ENCODE assay signal across 17 cellular contexts in the genomic region with DNA sequence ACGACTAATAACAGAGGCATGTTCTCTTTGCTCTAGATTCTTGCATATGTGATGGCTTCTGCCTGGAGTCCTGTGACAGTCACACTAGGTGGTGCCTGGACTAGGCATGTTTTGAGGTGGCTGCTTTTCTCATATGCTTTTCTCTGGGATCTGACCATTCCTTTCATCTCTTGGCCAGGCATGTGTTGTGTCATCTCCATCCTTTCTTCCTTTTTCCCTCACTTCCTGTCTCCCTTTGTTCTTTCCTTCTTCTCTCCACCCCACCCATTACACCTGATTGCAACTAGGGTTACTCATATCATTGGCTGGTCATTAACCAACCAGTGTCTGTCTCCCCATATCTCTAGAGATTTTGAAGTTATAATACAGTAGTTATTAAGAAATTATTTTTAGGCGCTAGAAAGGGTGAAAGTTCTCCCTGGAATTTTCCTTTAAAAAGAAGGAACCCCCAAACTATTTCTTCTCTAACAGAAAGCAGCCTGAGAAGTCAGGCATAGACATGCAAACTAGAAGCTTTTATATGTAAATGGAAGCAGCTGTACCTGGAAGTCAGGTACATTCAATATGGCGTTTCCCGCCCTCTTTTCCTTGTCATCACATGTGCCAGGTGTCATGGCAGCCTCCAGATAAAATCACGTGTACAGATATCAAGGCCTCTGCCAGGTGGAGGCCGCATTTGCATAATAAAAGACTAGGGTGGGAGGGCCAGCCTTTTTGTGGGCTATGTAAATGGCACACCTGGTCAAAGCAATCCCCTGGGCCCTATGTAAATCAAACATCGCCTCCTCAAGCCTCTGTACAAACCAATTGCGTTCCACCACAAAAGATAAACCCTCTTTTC.
DNase-seq lines count a peak whose midpoint lies in the region; ATAC-seq and TF ChIP-seq lines count a peak whose summit lies in the region.
"Had no signal": no experiment of that assay in that cellular context is flagged by ENCODE, and none has a peak within 500 bp of the region (broad histone marks: within the 10 kb centered on the region; RNA-seq: fewer than 3 reads in every experiment).

No MANE protein-coding gene starts in this region.

- WGBS in mammary epithelial cell (ENCODE audit: low coverage, missing lambda C conversion rate), result 94% methylated on average over 8 of the region's 8 CpGs
- WGBS in endodermal cell (ENCODE audit: insufficient coverage in 1 of 2, insufficient read length in 1 of 2), 2 experiments, result 86 to 88% methylated on average over 5 to 7 of the region's 8 CpGs
- 77 to 84% methylated on average over 8 of the region's 8 CpGs for WGBS in heart right ventricle, 2 donors

- H3K4me1 ChIP-seq in mammary epithelial cell (ENCODE audit: insufficient read depth, low read length), result no peaks in the 10 kb centered on the region
- H3K4me1 ChIP-seq in endodermal cell (ENCODE audit: control insufficient read depth, insufficient read depth, low read length), result peaks cover 21% of the 10 kb centered on the region
- no peaks in the 10 kb centered on the region for H3K4me1 ChIP-seq in heart right ventricle
- no peaks in the 10 kb centered on the region for H3K4me1 ChIP-seq in upper lobe of right lung

- BruUV-seq in MCF 10A (replicated peaks; lab: Mats Ljungman, UMichigan), result no TSS peak
- BruUV-seq in mammary epithelial cell (replicated peaks; lab: Mats Ljungman, UMichigan), result no TSS peak

- H3K4me1 Mint-ChIP-seq in MCF 10A (ENCODE audit: insufficient read depth, unreplicated experiment), result no peaks in the 10 kb centered on the region
- peaks cover 23% of the 10 kb centered on the region for H3K4me1 Mint-ChIP-seq in endodermal cell
- H3K4me1 Mint-ChIP-seq: CD4-positive, CD25-positive, alpha-beta regulatory T cell; T-helper 17 cell had no signal

- dilution Hi-C loops in mammary epithelial cell (cut with HindIII; ENCODE audit: low sequenced_read_pairs), result no loop called here

- H3K36me3 Mint-ChIP-seq in MCF 10A (ENCODE audit: insufficient read depth, unreplicated experiment), result no peaks in the 10 kb centered on the region
- no peaks in the 10 kb centered on the region for H3K36me3 Mint-ChIP-seq in endodermal cell (ENCODE audit: low read depth)
- H3K36me3 Mint-ChIP-seq: CD4-positive, CD25-positive, alpha-beta regulatory T cell had no signal

- no peak overlapping the region for H3K4me3 Mint-ChIP-seq in MCF 10A (ENCODE audit: unreplicated experiment)
- no peak overlapping the region for H3K4me3 Mint-ChIP-seq in endodermal cell
- H3K4me3 Mint-ChIP-seq: CD4-positive, CD25-positive, alpha-beta regulatory T cell; T-helper 17 cell had no signal

- POLR2A ChIA-PET in MCF 10A (lab: Yijun Ruan, JAX), result no interaction called here

- peak overlapping the region; percentile 2 for H3K27ac Mint-ChIP-seq in MCF 10A (ENCODE audit: low read depth, unreplicated experiment)
- no peak overlapping the region for H3K27ac Mint-ChIP-seq in endodermal cell
- H3K27ac Mint-ChIP-seq: CD4-positive, CD25-positive, alpha-beta regulatory T cell; T-helper 17 cell had no signal

- no peak for DNase-seq in MCF 10A (ENCODE audit: unreplicated experiment)
- DNase-seq in mammary epithelial cell, result no peak
- peak; percentile 6 for DNase-seq in NCI-H2171 (lab: John Stamatoyannopoulos, UW)
- DNase-seq in endodermal cell, result peak; percentile 75
- DNase-seq in activated CD4-positive, CD25-positive, alpha-beta regulatory T cell (lab: John Stamatoyannopoulos, UW), result no peak
- no peak for DNase-seq in AG20443 (ENCODE audit: low spot score)
- no peak for DNase-seq in heart right ventricle
- no peak for DNase-seq in upper lobe of right lung
- DNase-seq: CD4-positive, CD25-positive, alpha-beta regulatory T cell; DMS79 treated with DMSO at 0.1 percent for 48 hours; GM23248; NCI-H1694 treated with DMSO at 0.1 percent for 48 hours; NCI-H510A treated with DMSO at 0.1 percent for 48 hours; SHP77; T-helper 17 cell had no signal

- H3K4me2 ChIP-seq in mammary epithelial cell (ENCODE audit: insufficient read depth, low read depth, low read length), result no peak overlapping the region

- CTCF ChIA-PET in MCF 10A (lab: Yijun Ruan, JAX), result interaction anchor here (0.9 kb wide), 1 partner anchor 45 kb away, joined by 3 read pairs; no protein-coding TSS in a partner anchor
- CTCF ChIA-PET in mammary epithelial cell (lab: Charles Lee; ENCODE audit: low non-redundant PET), result no interaction called here

- no peak overlapping the region for H3K4me3 ChIP-seq in mammary epithelial cell (replicated peaks in 1 of 3; ENCODE audit: insufficient read depth in 1 of 3, low read depth in 2 of 3, low read length in 3 of 3)
- H3K4me3 ChIP-seq in endodermal cell (ENCODE audit: low read length), result no peak overlapping the region
- no peak overlapping the region for H3K4me3 ChIP-seq in heart right ventricle
- no peak overlapping the region for H3K4me3 ChIP-seq in upper lobe of right lung
- H3K4me3 ChIP-seq: GM23248 had no signal

- H3K9me3 Mint-ChIP-seq in MCF 10A (ENCODE audit: unreplicated experiment) (no peaks in the 10 kb centered on the region), endodermal cell (no peaks in the 10 kb centered on the region)
- H3K9me3 Mint-ChIP-seq: CD4-positive, CD25-positive, alpha-beta regulatory T cell had no signal

- in situ Hi-C loops in mammary epithelial cell (cut with MboI; ENCODE audit: low sequenced_read_pairs in 2 of 2), result no loop called here

- intact Hi-C loops in MCF 10A (cut with micrococcal nuclease), result no loop called here
- intact Hi-C loops in mammary epithelial cell (cut with micrococcal nuclease), result no loop called here
- intact Hi-C loops in heart right ventricle (cut with DNase I), result loop anchor here in 1 of 10 donors (10.0 kb wide), 1 partner anchor 57 kb away; no protein-coding TSS in a partner anchor
- intact Hi-C loops in upper lobe of right lung (cut with DNase I), result no loop called here

- H3K36me3 ChIP-seq in mammary epithelial cell (ENCODE audit: insufficient read depth, low read length) (no peaks in the 10 kb centered on the region), endodermal cell (ENCODE audit: control insufficient read depth, insufficient read depth, low read length) (no peaks in the 10 kb centered on the region), heart right ventricle (no peaks in the 10 kb centered on the region), upper lobe of right lung (no peaks in the 10 kb centered on the region)

- H4K20me1 ChIP-seq in mammary epithelial cell (ENCODE audit: insufficient read depth, low read length), result no peaks in the 10 kb centered on the region

- H3K9me3 ChIP-seq in mammary epithelial cell (replicated peaks; ENCODE audit: insufficient read depth, low read length), result no peaks in the 10 kb centered on the region
- H3K9me3 ChIP-seq in endodermal cell (ENCODE audit: control insufficient read depth, low read length), result no peaks in the 10 kb centered on the region
- no peaks in the 10 kb centered on the region for H3K9me3 ChIP-seq in heart right ventricle
- no peaks in the 10 kb centered on the region for H3K9me3 ChIP-seq in upper lobe of right lung

- no peak overlapping the region for H3K9ac ChIP-seq in mammary epithelial cell (ENCODE audit: insufficient read depth, low read length)
- H3K9ac ChIP-seq in endodermal cell (ENCODE audit: extremely low read depth, low read length, poor library complexity, severe bottlenecking), result no peak overlapping the region
- H3K9ac ChIP-seq: GM23248 had no signal

- H3K27me3 Mint-ChIP-seq in MCF 10A (ENCODE audit: insufficient read depth, unreplicated experiment) (no peaks in the 10 kb centered on the region), endodermal cell (ENCODE audit: insufficient read depth) (no peaks in the 10 kb centered on the region)

- H3K27ac ChIP-seq in mammary epithelial cell (ENCODE audit: insufficient read depth, low read depth, low read length) (no peak overlapping the region), endodermal cell (ENCODE audit: low read depth, low read length) (no peak overlapping the region), heart right ventricle (no peak overlapping the region), upper lobe of right lung (no peak overlapping the region)
- H3K27ac ChIP-seq: GM23248 had no signal

- H2AFZ ChIP-seq in mammary epithelial cell (ENCODE audit: low read depth, low read length), result no peak overlapping the region
- H2AFZ ChIP-seq: GM23248 had no signal

- no peaks in the 10 kb centered on the region for H3K79me2 ChIP-seq in mammary epithelial cell (ENCODE audit: insufficient read depth, low read length)

- H3K27me3 ChIP-seq in mammary epithelial cell (ENCODE audit: insufficient read depth, low read length) (no peaks in the 10 kb centered on the region), endodermal cell (ENCODE audit: control insufficient read depth, insufficient read depth, low read length, poor library complexity, severe bottlenecking) (no peaks in the 10 kb centered on the region), heart right ventricle (no peaks in the 10 kb centered on the region), upper lobe of right lung (no peaks in the 10 kb centered on the region)

- no peak for TF ChIP-seq CTCF in MCF 10A (IDR thresholded peaks at IDR 0.05; ENCODE audit: unreplicated experiment)
- no peak for TF ChIP-seq CTCF in mammary epithelial cell (conservative IDR thresholded peaks at IDR 0.05 in 1 of 2, IDR thresholded peaks at IDR 0.05 in 1 of 2; ENCODE audit: extremely low read depth in 1 of 2, insufficient read depth in 1 of 2, low read depth in 1 of 2, low read length in 2 of 2)
- no peak for TF ChIP-seq CTCF in endodermal cell (conservative IDR thresholded peaks at IDR 0.05)
- TF ChIP-seq CTCF in heart right ventricle (IDR thresholded peaks at IDR 0.05), result no peak
- no peak for TF ChIP-seq CTCF in upper lobe of right lung (IDR thresholded peaks at IDR 0.05)

- ATAC-seq in heart right ventricle (no peak), upper lobe of right lung (no peak)
- ATAC-seq: Panc1, SK-N-SH treated with all-trans-retinoic acid at 6 μM for 48 hours, T-helper 17 cell had no signal

Comparison
In these comparisons a context has a peak if more than half of its experiments do, and no peak if none do; other contexts are left out.
1. DNase-seq: peak in NCI-H2171 (single experiment) and endodermal cell (single experiment); none in MCF 10A (single experiment), mammary epithelial cell (single experiment), activated CD4-positive, CD25-positive, alpha-beta regulatory T cell (0 of 4), AG20443 (single experiment), heart right ventricle (0 of 2) and upper lobe of right lung (single experiment).